In genomic region chr2:48838029-48838428, GRCh38 we compare ENCODE assay signal across 17 cellular contexts.
DNase-seq lines count a peak whose midpoint lies in the region; ATAC-seq, FAIRE-seq and TF ChIP-seq lines count a peak whose summit lies in the region.
"Had no signal": no experiment of that assay in that cellular context is flagged by ENCODE, and none has a peak within 500 bp of the region (broad histone marks: within the 10 kb centered on the region; RNA-seq: fewer than 3 reads in every experiment).

No MANE protein-coding gene starts in this region.

- 1% methylated on average over 2 of the region's 2 CpGs for WGBS in A549 (ENCODE audit: missing lambda C conversion rate)
- 40% methylated on average over 1 of the region's 2 CpGs; no CpG with 5 or more reads in 1 of the 2 experiments for WGBS in IMR-90 (ENCODE audit: extremely low coverage in 2 of 2, insufficient read length in 1 of 2), 2 experiments
- 49% methylated on average over 2 of the region's 2 CpGs for WGBS in esophagus muscularis mucosa

- no peak overlapping the region for H2BK120ac ChIP-seq in IMR-90 (ENCODE audit: low read depth, low read length)

- CTCF ChIA-PET in A549 (lab: Yijun Ruan, JAX): interaction anchor here (0.6 kb wide), 1 partner anchor 24 kb away, joined by 3 read pairs; no protein-coding TSS in a partner anchor
- CTCF ChIA-PET in IMR-90 (lab: Yijun Ruan, JAX): interaction anchor here (1.0 kb wide), 1 partner anchor 109 kb away, joined by 3 read pairs; no protein-coding TSS in a partner anchor

- no peaks in the 10 kb centered on the region for H3K27me3 Mint-ChIP-seq in GM23338 (ENCODE audit: insufficient read depth, low read depth, poor library complexity)
- H3K27me3 Mint-ChIP-seq in activated T-cell treated with anti-CD3 and anti-CD28 coated beads, Interleukin-2, amount 50 U/mL, for 24 hours: no peaks in the 10 kb centered on the region
- peaks cover 0 to 2% (median 0%) of the 10 kb centered on the region in 5 donors for H3K27me3 Mint-ChIP-seq in naive thymus-derived CD8-positive, alpha-beta T cell
- H3K27me3 Mint-ChIP-seq: CD4-positive, alpha-beta memory T cell had no signal

- TF ChIP-seq RAD21 in A549 (conservative IDR thresholded peaks at IDR 0.05 in 1 of 2, IDR thresholded peaks at IDR 0.05 in 1 of 2) (no peak), IMR-90 (IDR thresholded peaks at IDR 0.05; ENCODE audit: low read length) (no peak)

- H3K4me1 Mint-ChIP-seq in GM23338: no peaks in the 10 kb centered on the region
- no peaks in the 10 kb centered on the region for H3K4me1 Mint-ChIP-seq in activated T-cell treated with anti-CD3 and anti-CD28 coated beads, Interleukin-2, amount 50 U/mL, for 24 hours (ENCODE audit: low read depth)
- no peaks in the 10 kb centered on the region for H3K4me1 Mint-ChIP-seq in naive thymus-derived CD8-positive, alpha-beta T cell
- H3K4me1 Mint-ChIP-seq: CD4-positive, alpha-beta memory T cell; H9 had no signal

- H3K9me3 ChIP-seq in A549: no peaks in the 10 kb centered on the region; the same call in 2 of the 3 replicates
- H3K9me3 ChIP-seq in IMR-90 (ENCODE audit: control insufficient read depth, insufficient read depth, low read length): peaks cover 2% of the 10 kb centered on the region; the same call in 1 of the 2 replicates
- H3K9me3 ChIP-seq in esophagus muscularis mucosa: no peaks in the 10 kb centered on the region
- H3K9me3 ChIP-seq: Caco-2 had no signal

- H4K5ac ChIP-seq in IMR-90 (ENCODE audit: low read depth, low read length): no peak overlapping the region

- dilution Hi-C loops in IMR-90 (cut with HindIII; ENCODE audit: low sequenced_read_pairs, unreplicated experiment): no loop called here

- no peak overlapping the region for H3K27ac Mint-ChIP-seq in GM23338
- H3K27ac Mint-ChIP-seq in activated T-cell treated with anti-CD3 and anti-CD28 coated beads, Interleukin-2, amount 50 U/mL, for 24 hours: no peak overlapping the region
- no peak overlapping the region for H3K27ac Mint-ChIP-seq in naive thymus-derived CD8-positive, alpha-beta T cell
- H3K27ac Mint-ChIP-seq: CD4-positive, alpha-beta memory T cell; H9 had no signal

- TF ChIP-seq EP300 in A549 (IDR thresholded peaks at IDR 0.05): no peak
- TF ChIP-seq EP300 in esophagus muscularis mucosa (IDR thresholded peaks at IDR 0.05): no peak

- no peak overlapping the region for H3K4ac ChIP-seq in IMR-90 (ENCODE audit: low read depth, low read length)

- H3K27me3 ChIP-seq in GM23338 (ENCODE audit: insufficient read depth) (no peaks in the 10 kb centered on the region), IMR-90 (ENCODE audit: control insufficient read depth, insufficient read depth, low read length) (no peaks in the 10 kb centered on the region), esophagus muscularis mucosa (no peaks in the 10 kb centered on the region)

- H3K79me1 ChIP-seq in IMR-90 (ENCODE audit: low read depth in 1 of 2, low read length in 2 of 2): no peaks in the 10 kb centered on the region

- no peak overlapping the region for H3K4me3 ChIP-seq in A549
- no peak overlapping the region for H3K4me3 ChIP-seq in GM23338
- H3K4me3 ChIP-seq in IMR-90 (ENCODE audit: insufficient read depth, low read depth, low read length): no peak overlapping the region
- H3K4me3 ChIP-seq in esophagus muscularis mucosa: no peak overlapping the region

- no peak overlapping the region for H3K23ac ChIP-seq in IMR-90 (ENCODE audit: low read depth, low read length)

- peaks cover 26% of the 10 kb centered on the region; the same call in 1 of the 2 replicates for H3K9me2 ChIP-seq in GM23338 (ENCODE audit: insufficient read depth)

- no peaks in the 10 kb centered on the region for H3K79me2 ChIP-seq in GM23338 (replicated peaks; ENCODE audit: insufficient read depth)

- no peak overlapping the region for H3K14ac ChIP-seq in IMR-90 (replicated peaks; ENCODE audit: low read depth, low read length)

- ATAC-seq in A549 (no peak), GM23338 (no peak), IMR-90 (ENCODE audit: low read depth) (0 out of 2 replicates have a peak, but pooled peaks have one; percentile 29)
- no peak for ATAC-seq in naive thymus-derived CD8-positive, alpha-beta T cell

- BruUV-seq in IMR-90 (replicated peaks; lab: Mats Ljungman, UMichigan): no TSS peak

- H3K36me3 ChIP-seq in GM23338 (ENCODE audit: insufficient read depth) (no peaks in the 10 kb centered on the region), IMR-90 (ENCODE audit: control insufficient read depth, insufficient read depth, low read length) (no peaks in the 10 kb centered on the region), esophagus muscularis mucosa (no peaks in the 10 kb centered on the region)

- no peak overlapping the region for H2BK20ac ChIP-seq in IMR-90 (ENCODE audit: low read depth, low read length)

- H3K36me3 Mint-ChIP-seq in GM23338 (ENCODE audit: low read depth): peaks cover 3% of the 10 kb centered on the region; the same call in 1 of the 3 replicates
- H3K36me3 Mint-ChIP-seq in activated T-cell treated with anti-CD3 and anti-CD28 coated beads, Interleukin-2, amount 50 U/mL, for 24 hours (ENCODE audit: low read depth): no peaks in the 10 kb centered on the region
- H3K36me3 Mint-ChIP-seq in naive thymus-derived CD8-positive, alpha-beta T cell: peaks cover 0 to 15% (median 0%) of the 10 kb centered on the region in 3 donors
- H3K36me3 Mint-ChIP-seq: CD4-positive, alpha-beta memory T cell had no signal

- DNase-seq in A549 (ENCODE audit: low read depth in 1 of 2, low spot score in 1 of 2): no peak
- no peak for DNase-seq in GM23338 (ENCODE audit: low spot score)
- no peak for DNase-seq in IMR-90
- DNase-seq in esophagus muscularis mucosa (ENCODE audit: extremely low spot score): peak; percentile 17
- DNase-seq in inferior parietal cortex (ENCODE audit: extremely low spot score): no peak
- no peak for DNase-seq in KBM-7
- no peak for DNase-seq in activated T-cell treated with anti-CD3 and anti-CD28 coated beads, Interleukin-2, amount 50 U/mL, for 24 hours
- DNase-seq in naive thymus-derived CD8-positive, alpha-beta T cell: no peak
- DNase-seq: 8988T; C1 segment of cervical spinal cord; Caco-2; CD4-positive, alpha-beta memory T cell; DMS153; DND-41; H9 had no signal

- TF ChIP-seq POLR2A in A549 (IDR thresholded peaks at IDR 0.05; ENCODE audit: low read length): no peak
- TF ChIP-seq POLR2A in IMR-90 (IDR thresholded peaks at IDR 0.05; ENCODE audit: low read depth, low read length): no peak
- TF ChIP-seq POLR2A in esophagus muscularis mucosa (IDR thresholded peaks at IDR 0.05; ENCODE audit: low read depth): no peak

- H4K20me1 ChIP-seq in GM23338 (replicated peaks; ENCODE audit: insufficient read depth) (no peaks in the 10 kb centered on the region), IMR-90 (ENCODE audit: insufficient read depth, low read length) (no peaks in the 10 kb centered on the region)

- H3K56ac ChIP-seq in IMR-90 (ENCODE audit: extremely low read depth, insufficient read depth, low read length): no peak overlapping the region

- no peak overlapping the region for H4K8ac ChIP-seq in IMR-90 (ENCODE audit: low read depth in 2 of 2, low read length in 2 of 2)

- H3K9me1 ChIP-seq in IMR-90 (ENCODE audit: insufficient read depth, low read length): no peaks in the 10 kb centered on the region

- H2AFZ ChIP-seq in GM23338: no peak overlapping the region
- H2AFZ ChIP-seq in IMR-90 (replicated peaks; ENCODE audit: low read length, poor library complexity): no peak overlapping the region

- H2BK5ac ChIP-seq in IMR-90 (ENCODE audit: low read depth, low read length, poor library complexity, severe bottlenecking): no peak overlapping the region

- H4K91ac ChIP-seq in IMR-90 (ENCODE audit: insufficient read depth, low read depth, low read length): no peak overlapping the region

- H3K4me2 ChIP-seq in A549 (no peak overlapping the region), GM23338 (no peak overlapping the region), IMR-90 (ENCODE audit: low read depth, low read length) (no peak overlapping the region)

- H3K4me1 ChIP-seq in A549 (no peaks in the 10 kb centered on the region), GM23338 (ENCODE audit: insufficient read depth) (no peaks in the 10 kb centered on the region), IMR-90 (ENCODE audit: control insufficient read depth, insufficient read depth, low read length) (no peaks in the 10 kb centered on the region), esophagus muscularis mucosa (no peaks in the 10 kb centered on the region)

- no peak overlapping the region for H3K18ac ChIP-seq in IMR-90 (ENCODE audit: low read depth, low read length)

- intact Hi-C loops in IMR-90 (cut with micrococcal nuclease) (no loop called here), esophagus muscularis mucosa (cut with DNase I) (no loop called here)

- FAIRE-seq in A549 (lab: Jason Lieb, UNC): no peak
- FAIRE-seq: G401.6, GM12892 had no signal

- H3K4me3 Mint-ChIP-seq in GM23338: no peak overlapping the region
- H3K4me3 Mint-ChIP-seq in activated T-cell treated with anti-CD3 and anti-CD28 coated beads, Interleukin-2, amount 50 U/mL, for 24 hours: no peak overlapping the region
- no peak overlapping the region for H3K4me3 Mint-ChIP-seq in naive thymus-derived CD8-positive, alpha-beta T cell
- H3K4me3 Mint-ChIP-seq: CD4-positive, alpha-beta memory T cell; H9 had no signal

- TF ChIP-seq CTCF in A549 (IDR thresholded peaks at IDR 0.05) (no peak), GM23338 (conservative IDR thresholded peaks at IDR 0.05; ENCODE audit: low read depth in 2 of 2) (no peak), IMR-90 (conservative IDR thresholded peaks at IDR 0.05; ENCODE audit: low read depth, low read length) (no peak), esophagus muscularis mucosa (IDR thresholded peaks at IDR 0.05) (no peak)

- H2AK9ac ChIP-seq in IMR-90 (replicated peaks; ENCODE audit: low read depth, low read length, poor library complexity): no peak overlapping the region

- no peak overlapping the region for H2AK5ac ChIP-seq in IMR-90 (ENCODE audit: low read depth, low read length)

- no peak overlapping the region for H3K9ac ChIP-seq in IMR-90 (ENCODE audit: low read depth, low read length)

- no peak overlapping the region for H2BK15ac ChIP-seq in IMR-90 (ENCODE audit: low read depth, low read length)

- peaks cover 15% of the 10 kb centered on the region; the same call in 2 of the 3 replicates for H3K9me3 Mint-ChIP-seq in GM23338
- H3K9me3 Mint-ChIP-seq in activated T-cell treated with anti-CD3 and anti-CD28 coated beads, Interleukin-2, amount 50 U/mL, for 24 hours: no peaks in the 10 kb centered on the region
- H3K9me3 Mint-ChIP-seq in naive thymus-derived CD8-positive, alpha-beta T cell: peaks cover 3 to 39% (median 14%) of the 10 kb centered on the region in 9 donors

- no peaks in the 10 kb centered on the region for H3F3A ChIP-seq in GM23338 (replicated peaks; ENCODE audit: low read depth)

- in situ Hi-C loops in IMR-90 (cut with MboI; ENCODE audit: low sequenced_read_pairs) (no loop called here), KBM-7 (cut with MboI; ENCODE audit: low pct_unique_long_range_greater_than_20kb, low sequenced_read_pairs) (no loop called here)

- H3K27ac ChIP-seq in A549: no peak overlapping the region
- no peak overlapping the region for H3K27ac ChIP-seq in GM23338 (ENCODE audit: low read depth)
- no peak overlapping the region for H3K27ac ChIP-seq in IMR-90 (ENCODE audit: insufficient read depth, low read length)
- no peak overlapping the region for H3K27ac ChIP-seq in esophagus muscularis mucosa (replicated peaks in 1 of 4)

- POLR2A ChIA-PET in A549 (lab: Yijun Ruan, JAX): no interaction called here
- POLR2A ChIA-PET in IMR-90 (lab: Charles Lee; ENCODE audit: unreplicated experiment): no interaction called here
- POLR2A ChIA-PET in naive thymus-derived CD8-positive, alpha-beta T cell (lab: Charles Lee): no interaction called here
